Comparison of ENCODE assay signal across 30 cellular contexts in the genomic region with DNA sequence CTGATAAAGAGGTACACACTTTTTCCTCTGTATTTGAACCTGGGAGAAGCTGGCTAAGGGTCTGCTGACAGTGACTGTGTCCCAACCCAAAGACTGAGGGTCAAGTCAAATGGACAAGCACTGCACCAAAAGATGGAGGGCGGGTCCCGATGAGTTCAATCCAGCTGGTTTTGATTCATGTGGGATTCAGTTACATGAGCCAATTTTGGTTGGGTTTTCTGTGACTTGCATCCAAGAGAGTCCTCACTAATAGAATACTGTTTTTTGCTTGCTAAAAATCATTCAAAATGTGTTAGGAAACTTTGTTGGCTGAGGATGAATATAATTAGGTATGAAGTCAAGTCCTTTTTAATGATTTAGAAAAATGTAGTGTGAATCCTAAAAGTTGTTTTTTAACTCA.
"Had no signal": no experiment of that assay in that cellular context is flagged by ENCODE, and none has a peak within 500 bp of the region (broad histone marks: within the 10 kb centered on the region; RNA-seq: fewer than 3 reads in every experiment).

No MANE protein-coding gene starts in this region.

- H2AFZ ChIP-seq: neural progenitor cell had no signal

- H3K9ac ChIP-seq: neural progenitor cell had no signal

- H3K9me3 ChIP-seq: left lung, lower lobe of right lung, neutrophil, ovary, right atrium auricular region, stomach, thoracic aorta, tibial artery, upper lobe of right lung had no signal

- ATAC-seq: left colon; left lung; lower lobe of right lung; natural killer cell; sciatic nerve; stimulated activated naive B cell treated with anti-CD40 and anti-IgM and Interleukin-4, amounts not matched to agents 10 μg/mL and 1 μg/mL and 100 μg/mL, for 72 hours; stimulated activated naive CD8-positive, alpha-beta T cell treated with anti-CD3 and anti-CD28 coated beads, Interleukin-15, Interleukin-2, amounts not matched to agents 100 U/mL and 50 U/mL, for 24 hours; upper lobe of right lung had no signal

- H3K27me3 ChIP-seq: left lung, neural progenitor cell, neutrophil, ovary, right atrium auricular region, stomach, tibial artery, upper lobe of right lung had no signal

- H3K27ac ChIP-seq: left lung, lower lobe of right lung, neural progenitor cell, neutrophil, ovary, right atrium auricular region, stomach, thoracic aorta, tibial artery, upper lobe of right lung had no signal

- H3K4me3 ChIP-seq: left lung, lower lobe of right lung, neural progenitor cell, ovary, right atrium auricular region, skin epidermis, stomach, thoracic aorta, tibial artery, upper lobe of right lung had no signal

- H3K4me1 ChIP-seq: left lung, lower lobe of right lung, neural progenitor cell, right atrium auricular region, upper lobe of right lung had no signal

- H3K36me3 ChIP-seq: left lung, lower lobe of right lung, neural progenitor cell, neutrophil, ovary, right atrium auricular region, stomach, thoracic aorta, tibial artery, upper lobe of right lung had no signal

- H3K4me2 ChIP-seq: neural progenitor cell had no signal

- FAIRE-seq: islet of Langerhans, kidney, urothelium cell line had no signal

- DNase-seq: hypothalamus; immature natural killer cell; kidney; left colon; left lung; lower lobe of right lung; mesendoderm; naive B cell; natural killer cell; nephron progenitor cell; occipital lobe; ovary; stimulated activated CD4-positive, alpha-beta T cell treated with anti-CD3 and anti-CD28 coated beads, Interleukin-12 subunit alpha, Interleukin-12 subunit beta, amount 100 ng/mL, for 4 hours; stimulated activated CD4-positive, alpha-beta T cell treated with anti-CD3 and anti-CD28 coated beads, Interleukin-15, amount 100 ng/mL, for 24 hours; stimulated activated CD4-positive, alpha-beta T cell treated with anti-CD3 and anti-CD28 coated beads, Interleukin-2, amount 100 ng/mL, for 24 hours; stimulated activated CD4-positive, alpha-beta T cell treated with anti-CD3 and anti-CD28 coated beads, Interleukin-4, amount 100 ng/mL, for 1 hour; stimulated activated naive B cell treated with anti-CD40 and anti-IgM and Interleukin-4, amounts not matched to agents 10 μg/mL and 1 μg/mL and 100 μg/mL, for 72 hours; stimulated activated naive CD8-positive, alpha-beta T cell treated with anti-CD3 and anti-CD28 coated beads, Interleukin-15, Interleukin-2, amounts not matched to agents 100 U/mL and 50 U/mL, for 24 hours; stomach; tibial artery; trophoblast cell; upper lobe of right lung had no signal
